ENCODE assay signal across 2 cellular contexts in genomic region chr17:40658396-40658795, GRCh38.
TF ChIP-seq lines count a peak whose summit lies in the region.

No MANE protein-coding gene starts in this region.

TF ChIP-seq in HepG2, 621 proteins besides CTCF, POLR2A, EP300 and RAD21:
- TF ChIP-seq ZNF629 (CRISPR knock-in tag; conservative IDR thresholded peaks at IDR 0.05) (peak; percentile 77), GPBP1L1 (CRISPR knock-in tag; IDR thresholded peaks at IDR 0.05) (no peak)

TF ChIP-seq in K562, 482 proteins besides CTCF, POLR2A, EP300 and RAD21 (continues in another document):
- TF ChIP-seq ZNF586 (CRISPR knock-in tag; conservative IDR thresholded peaks at IDR 0.05) (no peak), FOXO4 (CRISPR knock-in tag; IDR thresholded peaks at IDR 0.05) (no peak), SMC3 (conservative IDR thresholded peaks at IDR 0.05; ENCODE audit: insufficient read depth, low read depth, low read length) (no peak), TAF1 (IDR thresholded peaks at IDR 0.05; ENCODE audit: control insufficient read depth, extremely low read depth, insufficient read depth, low read length, severe bottlenecking) (no peak), BRF2 (IDR thresholded peaks at IDR 0.05; ENCODE audit: borderline replicate concordance, insufficient read depth, insufficient read length) (no peak), GTF2A2 (tag; IDR thresholded peaks at IDR 0.05) (no peak), ZNF407 (IDR thresholded peaks at IDR 0.05; ENCODE audit: low read depth) (no peak), BCOR (IDR thresholded peaks at IDR 0.05) (peak; percentile 85), KAT7 (CRISPR knock-in tag; IDR thresholded peaks at IDR 0.05; ENCODE audit: borderline replicate concordance) (no peak), ZNF318 (IDR thresholded peaks at IDR 0.05; ENCODE audit: borderline replicate concordance in 1 of 2, low read depth in 1 of 2) (no peak), ZNF124 (CRISPR knock-in tag; IDR thresholded peaks at IDR 0.05) (no peak), ARNT (IDR thresholded peaks at IDR 0.05) (no peak), ILK (tag; IDR thresholded peaks at IDR 0.05; ENCODE audit: borderline replicate concordance, low read depth) (no peak), ZNF431 (CRISPR knock-in tag; IDR thresholded peaks at IDR 0.05) (no peak), BRD4 (IDR thresholded peaks at IDR 0.05) (no peak), FOXA1 (IDR thresholded peaks at IDR 0.05; ENCODE audit: borderline replicate concordance) (no peak), ERF (CRISPR knock-in tag; IDR thresholded peaks at IDR 0.05) (no peak), ZNF354B (CRISPR knock-in tag; IDR thresholded peaks at IDR 0.05) (no peak), ZNF77 (CRISPR knock-in tag; IDR thresholded peaks at IDR 0.05) (no peak), RNF2 (IDR thresholded peaks at IDR 0.05) (no peak), RCOR1 (IDR thresholded peaks at IDR 0.05; ENCODE audit: borderline replicate concordance in 1 of 2, low read depth in 2 of 2, low read length in 2 of 2) (peak in 1 of 2 experiments; percentile 53; a peak in 2 of 4 replicates), KLF1 (tag; IDR thresholded peaks at IDR 0.05) (no peak), ZNF717 (CRISPR knock-in tag; IDR thresholded peaks at IDR 0.05) (no peak), THRB (CRISPR knock-in tag; conservative IDR thresholded peaks at IDR 0.05) (no peak), KAT2B (IDR thresholded peaks at IDR 0.05; ENCODE audit: low read depth, low read length) (no peak), GATAD2A (IDR thresholded peaks at IDR 0.05) (no peak), SMARCE1 (IDR thresholded peaks at IDR 0.05) (no peak), NFYB (IDR thresholded peaks at IDR 0.05; ENCODE audit: extremely low read depth, insufficient read length) (no peak), ZNF589 (CRISPR knock-in tag; IDR thresholded peaks at IDR 0.05; ENCODE audit: low read depth) (no peak), ADNP (tag; IDR thresholded peaks at IDR 0.05) (peak; percentile 89), RBM25 (IDR thresholded peaks at IDR 0.05; ENCODE audit: low read depth, low read length, severe bottlenecking) (peak; percentile 91), ESRRA (IDR thresholded peaks at IDR 0.05; ENCODE audit: borderline replicate concordance, low read depth) (peak; percentile 95), TBP (optimal IDR thresholded peaks at IDR 0.05; ENCODE audit: low read depth, low read length) (no peak), TAF9B (IDR thresholded peaks at IDR 0.05; ENCODE audit: partially characterized antibody) (no peak), POLR2G (IDR thresholded peaks at IDR 0.05; ENCODE audit: low read depth, low read length) (no peak), ZC3H11A (IDR thresholded peaks at IDR 0.05; ENCODE audit: low read depth, low read length) (no peak), CHD2 (IDR thresholded peaks at IDR 0.05; ENCODE audit: low read depth, low read length) (no peak), KLF16 (IDR thresholded peaks at IDR 0.05) (no peak), ASH1L (IDR thresholded peaks at IDR 0.05; ENCODE audit: borderline replicate concordance, low read depth, partially characterized antibody) (no peak), KDM1A (IDR thresholded peaks at IDR 0.05) (peak; percentile 35 to 67; a peak in 2 of 4 replicates), FOSL1 (tag; conservative IDR thresholded peaks at IDR 0.05) (no peak), ZFP91 (CRISPR knock-in tag; IDR thresholded peaks at IDR 0.05) (no peak), ZNF785 (CRISPR knock-in tag; IDR thresholded peaks at IDR 0.05) (no peak), SMAD1 (IDR thresholded peaks at IDR 0.05; ENCODE audit: low read depth, low read length, partially characterized antibody) (no peak), ZFP30 (CRISPR knock-in tag; IDR thresholded peaks at IDR 0.05; ENCODE audit: borderline replicate concordance) (no peak), WHSC1 (IDR thresholded peaks at IDR 0.05; ENCODE audit: low read length) (no peak)
